In genomic region chr7:74511360-74511759, GRCh38 we compare ENCODE assay signal across 14 cellular contexts.
"Had no signal": no experiment of that assay in that cellular context is flagged by ENCODE, and none has a peak within 500 bp of the region (broad histone marks: within the 10 kb centered on the region; RNA-seq: fewer than 3 reads in every experiment).

No MANE protein-coding gene starts in this region.

- ATAC-seq: activated T-helper 17 cell treated with anti-CD3 and anti-CD28 coated beads, Interleukin-2, amount 50 U/mL, for 72 hours; left ventricle myocardium superior; stimulated activated naive B cell treated with anti-CD40 and anti-IgM and Interleukin-4, amounts not matched to agents 10 μg/mL and 1 μg/mL and 100 μg/mL, for 72 hours had no signal

- H3K9me3 Mint-ChIP-seq: activated CD4-positive, alpha-beta T cell treated with anti-CD3 and anti-CD28 coated beads, Interleukin-2, amount 10 ng/mL, durations not matched to agents 7 days and 5 days; activated naive CD4-positive, alpha-beta T cell treated with anti-CD3 and anti-CD28 coated beads for 36 hours; activated T-helper 17 cell treated with anti-CD3 and anti-CD28 coated beads, Interleukin-2, amount 50 U/mL, for 72 hours; stimulated activated naive B cell treated with anti-CD40 and anti-IgM and Interleukin-4, amounts not matched to agents 10 μg/mL and 1 μg/mL and 100 μg/mL, for 72 hours; T-helper 1 cell treated with Interleukin-12 subunit alpha and Interleukin-12 subunit beta and Interleukin-4 antibody, amounts not matched to agents 30 μg/mL and 1 μg/mL, for 36 hours had no signal

- H3K4me1 Mint-ChIP-seq: activated CD4-positive, alpha-beta T cell treated with anti-CD3 and anti-CD28 coated beads, Interleukin-2, amount 10 ng/mL, durations not matched to agents 7 days and 5 days; activated T-helper 17 cell treated with anti-CD3 and anti-CD28 coated beads, Interleukin-2, amount 50 U/mL, for 72 hours; stimulated activated naive B cell treated with anti-CD40 and anti-IgM and Interleukin-4, amounts not matched to agents 10 μg/mL and 1 μg/mL and 100 μg/mL, for 72 hours had no signal

- DNase-seq: activated CD4-positive, alpha-beta T cell treated with anti-CD3 and anti-CD28 coated beads, Interleukin-2, amount 10 ng/mL, durations not matched to agents 7 days and 5 days; activated naive CD4-positive, alpha-beta T cell treated with anti-CD3 and anti-CD28 coated beads for 36 hours; activated T-cell treated with anti-CD3 and anti-CD28 coated beads for 4 hours; central memory CD4-positive, alpha-beta T cell; erythroblast; left ventricle myocardium superior; mesendoderm; pancreas; stimulated activated CD4-positive, alpha-beta T cell treated with anti-CD3 and anti-CD28 coated beads, Interleukin-2, amount 100 ng/mL, for 24 hours; stimulated activated naive B cell treated with anti-CD40 and anti-IgM and Interleukin-4, amounts not matched to agents 10 μg/mL and 1 μg/mL and 100 μg/mL, for 72 hours; upper lobe of left lung had no signal

- H3K27ac ChIP-seq: pancreas, suprapubic skin, upper lobe of left lung had no signal

- H3K4me1 ChIP-seq: pancreas, suprapubic skin, upper lobe of left lung had no signal

- H3K27me3 ChIP-seq: pancreas, suprapubic skin, upper lobe of left lung had no signal

- H3K27ac Mint-ChIP-seq: activated CD4-positive, alpha-beta T cell treated with anti-CD3 and anti-CD28 coated beads, Interleukin-2, amount 10 ng/mL, durations not matched to agents 7 days and 5 days; activated naive CD4-positive, alpha-beta T cell treated with anti-CD3 and anti-CD28 coated beads for 36 hours; activated T-helper 17 cell treated with anti-CD3 and anti-CD28 coated beads, Interleukin-2, amount 50 U/mL, for 72 hours; stimulated activated naive B cell treated with anti-CD40 and anti-IgM and Interleukin-4, amounts not matched to agents 10 μg/mL and 1 μg/mL and 100 μg/mL, for 72 hours; T-helper 1 cell treated with Interleukin-12 subunit alpha and Interleukin-12 subunit beta and Interleukin-4 antibody, amounts not matched to agents 30 μg/mL and 1 μg/mL, for 36 hours had no signal

- H3K4me3 ChIP-seq: pancreas, suprapubic skin, upper lobe of left lung had no signal

- H3K9me3 ChIP-seq: pancreas, suprapubic skin, upper lobe of left lung had no signal

- H3K4me3 Mint-ChIP-seq: activated CD4-positive, alpha-beta T cell treated with anti-CD3 and anti-CD28 coated beads, Interleukin-2, amount 10 ng/mL, durations not matched to agents 7 days and 5 days; activated naive CD4-positive, alpha-beta T cell treated with anti-CD3 and anti-CD28 coated beads for 36 hours; activated T-helper 17 cell treated with anti-CD3 and anti-CD28 coated beads, Interleukin-2, amount 50 U/mL, for 72 hours; stimulated activated naive B cell treated with anti-CD40 and anti-IgM and Interleukin-4, amounts not matched to agents 10 μg/mL and 1 μg/mL and 100 μg/mL, for 72 hours; T-helper 1 cell treated with Interleukin-12 subunit alpha and Interleukin-12 subunit beta and Interleukin-4 antibody, amounts not matched to agents 30 μg/mL and 1 μg/mL, for 36 hours had no signal

- H3K27me3 Mint-ChIP-seq: activated CD4-positive, alpha-beta T cell treated with anti-CD3 and anti-CD28 coated beads, Interleukin-2, amount 10 ng/mL, durations not matched to agents 7 days and 5 days; activated T-helper 17 cell treated with anti-CD3 and anti-CD28 coated beads, Interleukin-2, amount 50 U/mL, for 72 hours; stimulated activated naive B cell treated with anti-CD40 and anti-IgM and Interleukin-4, amounts not matched to agents 10 μg/mL and 1 μg/mL and 100 μg/mL, for 72 hours had no signal
